1 cellular context compared by ENCODE assay signal in the genomic region with DNA sequence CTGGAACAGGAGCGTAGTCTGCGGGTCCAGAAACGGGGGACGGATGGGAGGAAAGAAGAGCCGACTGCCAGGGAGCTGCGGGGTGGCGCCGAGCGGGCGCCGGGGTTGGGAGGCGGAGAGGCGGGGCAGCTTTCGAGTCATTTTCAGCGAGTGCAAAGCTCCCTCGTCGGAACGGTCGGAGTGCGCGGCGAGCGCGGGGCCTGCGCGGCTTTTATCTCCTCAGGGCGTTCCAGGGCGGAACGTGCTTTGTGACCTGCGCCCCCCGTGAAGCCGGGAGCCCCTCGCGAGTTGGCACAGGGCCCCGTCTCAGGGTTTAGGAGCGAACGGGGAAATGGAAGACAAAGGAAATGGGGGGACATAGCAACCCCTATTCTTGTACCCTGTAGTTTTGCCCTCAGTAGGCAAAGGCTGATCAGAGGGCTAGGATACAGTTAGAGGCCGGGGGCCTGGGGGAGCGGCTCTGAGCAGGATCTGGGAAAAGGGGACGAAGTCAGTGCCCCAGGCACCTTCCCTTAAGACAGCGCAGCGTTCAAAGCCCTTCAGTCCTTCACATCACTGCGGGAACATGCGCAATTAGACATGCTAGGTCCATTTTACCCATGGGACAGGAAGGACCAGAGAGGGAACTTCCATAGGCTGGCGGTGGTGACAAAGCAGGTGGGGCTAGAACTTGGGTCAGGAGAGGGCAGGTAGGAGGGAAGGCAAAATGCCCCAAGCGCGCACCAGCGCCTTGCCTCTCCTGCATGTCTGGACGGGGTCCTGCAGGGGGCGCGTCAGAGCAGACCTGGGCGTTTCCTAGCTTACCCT.
TF ChIP-seq lines count a peak whose summit lies in the region.

No MANE protein-coding gene starts in this region.

TF ChIP-seq in HepG2, 621 proteins besides CTCF, POLR2A, EP300 and RAD21 (continued from another document and continues in another):
- TF ChIP-seq, protein P1, sequence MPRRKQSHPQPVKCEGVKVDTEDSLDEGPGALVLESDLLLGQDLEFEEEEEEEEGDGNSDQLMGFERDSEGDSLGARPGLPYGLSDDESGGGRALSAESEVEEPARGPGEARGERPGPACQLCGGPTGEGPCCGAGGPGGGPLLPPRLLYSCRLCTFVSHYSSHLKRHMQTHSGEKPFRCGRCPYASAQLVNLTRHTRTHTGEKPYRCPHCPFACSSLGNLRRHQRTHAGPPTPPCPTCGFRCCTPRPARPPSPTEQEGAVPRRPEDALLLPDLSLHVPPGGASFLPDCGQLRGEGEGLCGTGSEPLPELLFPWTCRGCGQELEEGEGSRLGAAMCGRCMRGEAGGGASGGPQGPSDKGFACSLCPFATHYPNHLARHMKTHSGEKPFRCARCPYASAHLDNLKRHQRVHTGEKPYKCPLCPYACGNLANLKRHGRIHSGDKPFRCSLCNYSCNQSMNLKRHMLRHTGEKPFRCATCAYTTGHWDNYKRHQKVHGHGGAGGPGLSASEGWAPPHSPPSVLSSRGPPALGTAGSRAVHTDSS (CRISPR knock-in tag; conservative IDR thresholded peaks at IDR 0.05), result no peak
- TF ChIP-seq CBX1 (IDR thresholded peaks at IDR 0.05; ENCODE audit: low read depth) (peak; percentile 46), KDM5B (CRISPR knock-in tag; IDR thresholded peaks at IDR 0.05; ENCODE audit: borderline replicate concordance) (peak; percentile 47; the same call in 1 of the 2 replicates), HNRNPLL (IDR thresholded peaks at IDR 0.05; ENCODE audit: low read depth, low read length, poor library complexity, severe bottlenecking) (peak; percentile 86), MYNN (CRISPR knock-in tag; IDR thresholded peaks at IDR 0.05; ENCODE audit: low read depth) (0 out of 2 replicates have a peak, but pooled peaks have one; percentile 29), BHLHE40 (IDR thresholded peaks at IDR 0.05; ENCODE audit: low read length) (0 out of 2 replicates have a peak, but pooled peaks have one; percentile 8), POLR2AphosphoS2 (IDR thresholded peaks at IDR 0.05; ENCODE audit: low read depth, low read length) (no peak), FOXC1 (CRISPR knock-in tag; IDR thresholded peaks at IDR 0.05; ENCODE audit: borderline replicate concordance) (0 out of 2 replicates have a peak, but pooled peaks have one; percentile 60), NBN (conservative IDR thresholded peaks at IDR 0.05) (no peak), SMAD9 (CRISPR knock-in tag; IDR thresholded peaks at IDR 0.05) (no peak), FOXA3 (CRISPR knock-in tag; IDR thresholded peaks at IDR 0.05) (no peak), RNF2 (conservative IDR thresholded peaks at IDR 0.05; ENCODE audit: low read depth) (peak; percentile 52), ISL2 (CRISPR knock-in tag; IDR thresholded peaks at IDR 0.05) (peak; percentile 17; the same call in 1 of the 2 replicates), REPIN1 (CRISPR knock-in tag; IDR thresholded peaks at IDR 0.05; ENCODE audit: borderline replicate concordance, low read depth) (0 out of 2 replicates have a peak, but pooled peaks have one; percentile 21), ATRX (CRISPR knock-in tag; IDR thresholded peaks at IDR 0.05; ENCODE audit: borderline replicate concordance) (no peak), ZNF543 (CRISPR knock-in tag; IDR thresholded peaks at IDR 0.05) (peak; percentile 47; the same call in 1 of the 2 replicates), ZNF550 (CRISPR knock-in tag; IDR thresholded peaks at IDR 0.05; ENCODE audit: borderline replicate concordance) (no peak), ZSCAN12 (CRISPR knock-in tag; IDR thresholded peaks at IDR 0.05) (0 out of 2 replicates have a peak, but pooled peaks have one; percentile 74), KDM2A (CRISPR knock-in tag; IDR thresholded peaks at IDR 0.05; ENCODE audit: borderline replicate concordance, low read depth) (peak; percentile 48; the same call in 1 of the 2 replicates), TBP (CRISPR knock-in tag; IDR thresholded peaks at IDR 0.05) (no peak), ZSCAN21 (CRISPR knock-in tag; IDR thresholded peaks at IDR 0.05; ENCODE audit: borderline replicate concordance) (0 out of 2 replicates have a peak, but pooled peaks have one; percentile 26), CC2D1A (CRISPR knock-in tag; IDR thresholded peaks at IDR 0.05) (no peak), FOXP1 (IDR thresholded peaks at IDR 0.05) (no peak), FOXP1 (CRISPR knock-in tag; IDR thresholded peaks at IDR 0.05) (no peak), ARNT2 (CRISPR knock-in tag; IDR thresholded peaks at IDR 0.05; ENCODE audit: low read depth) (peak; percentile 48; the same call in 1 of the 2 replicates), ERF (CRISPR knock-in tag; IDR thresholded peaks at IDR 0.05) (no peak), KMT2A (CRISPR knock-in tag; IDR thresholded peaks at IDR 0.05) (peak; percentile 31; the same call in 1 of the 2 replicates), MTA1 (CRISPR knock-in tag; IDR thresholded peaks at IDR 0.05; ENCODE audit: borderline replicate concordance) (0 out of 2 replicates have a peak, but pooled peaks have one; percentile 35), NFE2L2 (IDR thresholded peaks at IDR 0.05; ENCODE audit: low read length) (no peak), ZNF761 (CRISPR knock-in tag; conservative IDR thresholded peaks at IDR 0.05) (no peak)
- TF ChIP-seq, protein P2, sequence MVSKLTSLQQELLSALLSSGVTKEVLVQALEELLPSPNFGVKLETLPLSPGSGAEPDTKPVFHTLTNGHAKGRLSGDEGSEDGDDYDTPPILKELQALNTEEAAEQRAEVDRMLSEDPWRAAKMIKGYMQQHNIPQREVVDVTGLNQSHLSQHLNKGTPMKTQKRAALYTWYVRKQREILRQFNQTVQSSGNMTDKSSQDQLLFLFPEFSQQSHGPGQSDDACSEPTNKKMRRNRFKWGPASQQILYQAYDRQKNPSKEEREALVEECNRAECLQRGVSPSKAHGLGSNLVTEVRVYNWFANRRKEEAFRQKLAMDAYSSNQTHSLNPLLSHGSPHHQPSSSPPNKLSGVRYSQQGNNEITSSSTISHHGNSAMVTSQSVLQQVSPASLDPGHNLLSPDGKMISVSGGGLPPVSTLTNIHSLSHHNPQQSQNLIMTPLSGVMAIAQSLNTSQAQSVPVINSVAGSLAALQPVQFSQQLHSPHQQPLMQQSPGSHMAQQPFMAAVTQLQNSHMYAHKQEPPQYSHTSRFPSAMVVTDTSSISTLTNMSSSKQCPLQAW (CRISPR knock-in tag; IDR thresholded peaks at IDR 0.05), result 0 out of 2 replicates have a peak, but pooled peaks have one; percentile 29
- TF ChIP-seq, protein P3, sequence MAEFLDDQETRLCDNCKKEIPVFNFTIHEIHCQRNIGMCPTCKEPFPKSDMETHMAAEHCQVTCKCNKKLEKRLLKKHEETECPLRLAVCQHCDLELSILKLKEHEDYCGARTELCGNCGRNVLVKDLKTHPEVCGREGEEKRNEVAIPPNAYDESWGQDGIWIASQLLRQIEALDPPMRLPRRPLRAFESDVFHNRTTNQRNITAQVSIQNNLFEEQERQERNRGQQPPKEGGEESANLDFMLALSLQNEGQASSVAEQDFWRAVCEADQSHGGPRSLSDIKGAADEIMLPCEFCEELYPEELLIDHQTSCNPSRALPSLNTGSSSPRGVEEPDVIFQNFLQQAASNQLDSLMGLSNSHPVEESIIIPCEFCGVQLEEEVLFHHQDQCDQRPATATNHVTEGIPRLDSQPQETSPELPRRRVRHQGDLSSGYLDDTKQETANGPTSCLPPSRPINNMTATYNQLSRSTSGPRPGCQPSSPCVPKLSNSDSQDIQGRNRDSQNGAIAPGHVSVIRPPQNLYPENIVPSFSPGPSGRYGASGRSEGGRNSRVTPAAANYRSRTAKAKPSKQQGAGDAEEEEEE (CRISPR knock-in tag; IDR thresholded peaks at IDR 0.05; ENCODE audit: borderline replicate concordance), result no peak
- TF ChIP-seq, protein P4, sequence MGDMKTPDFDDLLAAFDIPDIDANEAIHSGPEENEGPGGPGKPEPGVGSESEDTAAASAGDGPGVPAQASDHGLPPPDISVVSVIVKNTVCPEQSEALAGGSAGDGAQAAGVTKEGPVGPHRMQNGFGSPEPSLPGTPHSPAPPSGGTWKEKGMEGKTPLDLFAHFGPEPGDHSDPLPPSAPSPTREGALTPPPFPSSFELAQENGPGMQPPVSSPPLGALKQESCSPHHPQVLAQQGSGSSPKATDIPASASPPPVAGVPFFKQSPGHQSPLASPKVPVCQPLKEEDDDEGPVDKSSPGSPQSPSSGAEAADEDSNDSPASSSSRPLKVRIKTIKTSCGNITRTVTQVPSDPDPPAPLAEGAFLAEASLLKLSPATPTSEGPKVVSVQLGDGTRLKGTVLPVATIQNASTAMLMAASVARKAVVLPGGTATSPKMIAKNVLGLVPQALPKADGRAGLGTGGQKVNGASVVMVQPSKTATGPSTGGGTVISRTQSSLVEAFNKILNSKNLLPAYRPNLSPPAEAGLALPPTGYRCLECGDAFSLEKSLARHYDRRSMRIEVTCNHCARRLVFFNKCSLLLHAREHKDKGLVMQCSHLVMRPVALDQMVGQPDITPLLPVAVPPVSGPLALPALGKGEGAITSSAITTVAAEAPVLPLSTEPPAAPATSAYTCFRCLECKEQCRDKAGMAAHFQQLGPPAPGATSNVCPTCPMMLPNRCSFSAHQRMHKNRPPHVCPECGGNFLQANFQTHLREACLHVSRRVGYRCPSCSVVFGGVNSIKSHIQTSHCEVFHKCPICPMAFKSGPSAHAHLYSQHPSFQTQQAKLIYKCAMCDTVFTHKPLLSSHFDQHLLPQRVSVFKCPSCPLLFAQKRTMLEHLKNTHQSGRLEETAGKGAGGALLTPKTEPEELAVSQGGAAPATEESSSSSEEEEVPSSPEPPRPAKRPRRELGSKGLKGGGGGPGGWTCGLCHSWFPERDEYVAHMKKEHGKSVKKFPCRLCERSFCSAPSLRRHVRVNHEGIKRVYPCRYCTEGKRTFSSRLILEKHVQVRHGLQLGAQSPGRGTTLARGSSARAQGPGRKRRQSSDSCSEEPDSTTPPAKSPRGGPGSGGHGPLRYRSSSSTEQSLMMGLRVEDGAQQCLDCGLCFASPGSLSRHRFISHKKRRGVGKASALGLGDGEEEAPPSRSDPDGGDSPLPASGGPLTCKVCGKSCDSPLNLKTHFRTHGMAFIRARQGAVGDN (CRISPR knock-in tag; IDR thresholded peaks at IDR 0.05), result peak; percentile 70
- TF ChIP-seq, protein P5, sequence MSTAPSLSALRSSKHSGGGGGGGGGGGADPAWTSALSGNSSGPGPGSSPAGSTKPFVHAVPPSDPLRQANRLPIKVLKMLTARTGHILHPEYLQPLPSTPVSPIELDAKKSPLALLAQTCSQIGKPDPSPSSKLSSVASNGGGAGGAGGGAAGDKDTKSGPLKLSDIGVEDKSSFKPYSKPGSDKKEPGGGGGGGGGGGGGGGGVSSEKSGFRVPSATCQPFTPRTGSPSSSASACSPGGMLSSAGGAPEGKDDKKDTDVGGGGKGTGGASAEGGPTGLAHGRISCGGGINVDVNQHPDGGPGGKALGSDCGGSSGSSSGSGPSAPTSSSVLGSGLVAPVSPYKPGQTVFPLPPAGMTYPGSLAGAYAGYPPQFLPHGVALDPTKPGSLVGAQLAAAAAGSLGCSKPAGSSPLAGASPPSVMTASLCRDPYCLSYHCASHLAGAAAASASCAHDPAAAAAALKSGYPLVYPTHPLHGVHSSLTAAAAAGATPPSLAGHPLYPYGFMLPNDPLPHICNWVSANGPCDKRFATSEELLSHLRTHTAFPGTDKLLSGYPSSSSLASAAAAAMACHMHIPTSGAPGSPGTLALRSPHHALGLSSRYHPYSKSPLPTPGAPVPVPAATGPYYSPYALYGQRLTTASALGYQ (CRISPR knock-in tag; IDR thresholded peaks at IDR 0.05), result 0 out of 2 replicates have a peak, but pooled peaks have one; percentile 34
- TF ChIP-seq, protein P6, sequence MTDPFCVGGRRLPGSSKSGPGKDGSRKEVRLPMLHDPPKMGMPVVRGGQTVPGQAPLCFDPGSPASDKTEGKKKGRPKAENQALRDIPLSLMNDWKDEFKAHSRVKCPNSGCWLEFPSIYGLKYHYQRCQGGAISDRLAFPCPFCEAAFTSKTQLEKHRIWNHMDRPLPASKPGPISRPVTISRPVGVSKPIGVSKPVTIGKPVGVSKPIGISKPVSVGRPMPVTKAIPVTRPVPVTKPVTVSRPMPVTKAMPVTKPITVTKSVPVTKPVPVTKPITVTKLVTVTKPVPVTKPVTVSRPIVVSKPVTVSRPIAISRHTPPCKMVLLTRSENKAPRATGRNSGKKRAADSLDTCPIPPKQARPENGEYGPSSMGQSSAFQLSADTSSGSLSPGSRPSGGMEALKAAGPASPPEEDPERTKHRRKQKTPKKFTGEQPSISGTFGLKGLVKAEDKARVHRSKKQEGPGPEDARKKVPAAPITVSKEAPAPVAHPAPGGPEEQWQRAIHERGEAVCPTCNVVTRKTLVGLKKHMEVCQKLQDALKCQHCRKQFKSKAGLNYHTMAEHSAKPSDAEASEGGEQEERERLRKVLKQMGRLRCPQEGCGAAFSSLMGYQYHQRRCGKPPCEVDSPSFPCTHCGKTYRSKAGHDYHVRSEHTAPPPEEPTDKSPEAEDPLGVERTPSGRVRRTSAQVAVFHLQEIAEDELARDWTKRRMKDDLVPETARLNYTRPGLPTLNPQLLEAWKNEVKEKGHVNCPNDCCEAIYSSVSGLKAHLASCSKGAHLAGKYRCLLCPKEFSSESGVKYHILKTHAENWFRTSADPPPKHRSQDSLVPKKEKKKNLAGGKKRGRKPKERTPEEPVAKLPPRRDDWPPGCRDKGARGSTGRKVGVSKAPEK (CRISPR knock-in tag; IDR thresholded peaks at IDR 0.05; ENCODE audit: borderline replicate concordance), result peak; percentile 92; the same call in 1 of the 2 replicates
- TF ChIP-seq, protein P7, sequence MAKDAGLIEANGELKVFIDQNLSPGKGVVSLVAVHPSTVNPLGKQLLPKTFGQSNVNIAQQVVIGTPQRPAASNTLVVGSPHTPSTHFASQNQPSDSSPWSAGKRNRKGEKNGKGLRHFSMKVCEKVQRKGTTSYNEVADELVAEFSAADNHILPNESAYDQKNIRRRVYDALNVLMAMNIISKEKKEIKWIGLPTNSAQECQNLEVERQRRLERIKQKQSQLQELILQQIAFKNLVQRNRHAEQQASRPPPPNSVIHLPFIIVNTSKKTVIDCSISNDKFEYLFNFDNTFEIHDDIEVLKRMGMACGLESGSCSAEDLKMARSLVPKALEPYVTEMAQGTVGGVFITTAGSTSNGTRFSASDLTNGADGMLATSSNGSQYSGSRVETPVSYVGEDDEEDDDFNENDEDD (CRISPR knock-in tag; IDR thresholded peaks at IDR 0.05; ENCODE audit: borderline replicate concordance), result peak; percentile 30; the same call in 1 of the 2 replicates
